ENCODE assay signal across 1 cellular context in genomic region chr19:43652546-43652874, GRCh38.
TF ChIP-seq lines count a peak whose summit lies in the region.

No MANE protein-coding gene starts in this region.

TF ChIP-seq in K562, 482 proteins besides CTCF, POLR2A, EP300 and RAD21:
- TF ChIP-seq CEBPB (tag; IDR thresholded peaks at IDR 0.05) (peak; percentile 10; the same call in 1 of the 2 replicates), HDAC8 (tag; IDR thresholded peaks at IDR 0.05) (no peak)
